Comparison of ENCODE assay signal across 12 cellular contexts in genomic region chr4:6999172-7000086, GRCh38. TPM values are rescaled to one million over a fixed set of nuclear protein-coding genes. Genes with fewer than 3 reads are reported as not detected.
A peak's percentile ranks its signal among the peaks of the same experiment; 100 is the strongest.
DNase-seq lines count a peak whose midpoint lies in the region; ATAC-seq and TF ChIP-seq lines count a peak whose summit lies in the region.
"Had no signal": no experiment of that assay in that cellular context is flagged by ENCODE, and none has a peak within 500 bp of the region (broad histone marks: within the 10 kb centered on the region; RNA-seq: fewer than 3 reads in every experiment).

No MANE protein-coding gene starts in this region.

- no peak overlapping the region for H3K9ac ChIP-seq in endodermal cell (ENCODE audit: extremely low read depth, low read length, poor library complexity, severe bottlenecking)

- H3K9me3 ChIP-seq in endodermal cell (ENCODE audit: control insufficient read depth, low read length), result no peaks in the 10 kb centered on the region
- H3K9me3 ChIP-seq: SJSA1, thyroid gland had no signal

- 95 to 97% methylated on average over 9 to 14 of the region's 14 CpGs for WGBS in endodermal cell (ENCODE audit: insufficient coverage in 1 of 2, insufficient read length in 1 of 2), 2 experiments

- H3K9me3 Mint-ChIP-seq in activated T-cell treated with anti-CD3 and anti-CD28 coated beads, Interleukin-2, amount 50 U/mL, for 24 hours, result no peaks in the 10 kb centered on the region
- no peaks in the 10 kb centered on the region for H3K9me3 Mint-ChIP-seq in T-helper 2 cell treated with Interferon-gamma antibody and Interleukin-4, amounts not matched to agents 5 μg/mL and 100 μg/mL, for 36 hours
- no peaks in the 10 kb centered on the region for H3K9me3 Mint-ChIP-seq in endodermal cell
- no peaks in the 10 kb centered on the region for H3K9me3 Mint-ChIP-seq in stimulated activated naive CD8-positive, alpha-beta T cell treated with anti-CD3 and anti-CD28 coated beads, Interleukin-15, amount 100 ng/mL, for 72 hours
- no peaks in the 10 kb centered on the region for H3K9me3 Mint-ChIP-seq in endothelial cell (ENCODE audit: unreplicated experiment)

- H3K4me1 ChIP-seq in endodermal cell (ENCODE audit: control insufficient read depth, insufficient read depth, low read length), result peaks cover 2% of the 10 kb centered on the region
- H3K4me1 ChIP-seq: SJSA1, thyroid gland had no signal

- peaks cover 9% of the 10 kb centered on the region for H3K4me1 Mint-ChIP-seq in activated T-cell treated with anti-CD3 and anti-CD28 coated beads, Interleukin-2, amount 50 U/mL, for 24 hours (ENCODE audit: low read depth)
- H3K4me1 Mint-ChIP-seq in T-helper 2 cell treated with Interferon-gamma antibody and Interleukin-4, amounts not matched to agents 5 μg/mL and 100 μg/mL, for 36 hours (ENCODE audit: low read depth), result peaks cover 23% of the 10 kb centered on the region
- H3K4me1 Mint-ChIP-seq in endodermal cell, result peaks cover 15% of the 10 kb centered on the region
- H3K4me1 Mint-ChIP-seq in stimulated activated naive CD8-positive, alpha-beta T cell treated with anti-CD3 and anti-CD28 coated beads, Interleukin-15, amount 100 ng/mL, for 72 hours, result peaks cover 11% of the 10 kb centered on the region
- no peaks in the 10 kb centered on the region for H3K4me1 Mint-ChIP-seq in endothelial cell (ENCODE audit: unreplicated experiment)

- peaks cover 92% of the 10 kb centered on the region for H3K36me3 Mint-ChIP-seq in activated T-cell treated with anti-CD3 and anti-CD28 coated beads, Interleukin-2, amount 50 U/mL, for 24 hours (ENCODE audit: low read depth)
- H3K36me3 Mint-ChIP-seq in T-helper 2 cell treated with Interferon-gamma antibody and Interleukin-4, amounts not matched to agents 5 μg/mL and 100 μg/mL, for 36 hours (ENCODE audit: low read depth), result peaks cover 61% of the 10 kb centered on the region
- peaks cover 71% of the 10 kb centered on the region for H3K36me3 Mint-ChIP-seq in endodermal cell (ENCODE audit: low read depth)
- H3K36me3 Mint-ChIP-seq in endothelial cell (ENCODE audit: low read depth, unreplicated experiment), result peaks cover 38% of the 10 kb centered on the region

- ATAC-seq in stimulated activated naive CD8-positive, alpha-beta T cell treated with anti-CD3 and anti-CD28 coated beads, Interleukin-15, amount 100 ng/mL, for 72 hours, result peak; percentile 43

- H3K27me3 ChIP-seq in endodermal cell (ENCODE audit: control insufficient read depth, insufficient read depth, low read length, poor library complexity, severe bottlenecking), result no peaks in the 10 kb centered on the region
- H3K27me3 ChIP-seq: SJSA1, thyroid gland had no signal

- H3K4me3 Mint-ChIP-seq in activated T-cell treated with anti-CD3 and anti-CD28 coated beads, Interleukin-2, amount 50 U/mL, for 24 hours, result no peak overlapping the region
- peak overlapping the region; percentile 63 for H3K4me3 Mint-ChIP-seq in T-helper 2 cell treated with Interferon-gamma antibody and Interleukin-4, amounts not matched to agents 5 μg/mL and 100 μg/mL, for 36 hours
- H3K4me3 Mint-ChIP-seq in endodermal cell (no peak overlapping the region), endothelial cell (ENCODE audit: unreplicated experiment) (no peak overlapping the region)
- no peak overlapping the region for H3K4me3 Mint-ChIP-seq in stimulated activated naive CD8-positive, alpha-beta T cell treated with anti-CD3 and anti-CD28 coated beads, Interleukin-15, amount 100 ng/mL, for 72 hours

- H3K4me3 ChIP-seq in endodermal cell (ENCODE audit: low read length), result no peak overlapping the region
- H3K4me3 ChIP-seq: SJSA1, thyroid gland had no signal

- no peak for TF ChIP-seq CTCF in endodermal cell (conservative IDR thresholded peaks at IDR 0.05)
- no peak for TF ChIP-seq CTCF in endothelial cell (IDR thresholded peaks at IDR 0.05; ENCODE audit: unreplicated experiment)

- H3K27ac Mint-ChIP-seq in activated T-cell treated with anti-CD3 and anti-CD28 coated beads, Interleukin-2, amount 50 U/mL, for 24 hours, result peak overlapping the region; percentile 45
- H3K27ac Mint-ChIP-seq in T-helper 2 cell treated with Interferon-gamma antibody and Interleukin-4, amounts not matched to agents 5 μg/mL and 100 μg/mL, for 36 hours, result peak overlapping the region; percentile 95
- H3K27ac Mint-ChIP-seq in endodermal cell (no peak overlapping the region), endothelial cell (ENCODE audit: unreplicated experiment) (no peak overlapping the region)
- peak overlapping the region; percentile 42 to 94 for H3K27ac Mint-ChIP-seq in stimulated activated naive CD8-positive, alpha-beta T cell treated with anti-CD3 and anti-CD28 coated beads, Interleukin-15, amount 100 ng/mL, for 72 hours

- H3K36me3 ChIP-seq in endodermal cell (ENCODE audit: control insufficient read depth, insufficient read depth, low read length), result peaks cover 75% of the 10 kb centered on the region
- H3K36me3 ChIP-seq: SJSA1 had no signal

- H3K27me3 Mint-ChIP-seq in activated T-cell treated with anti-CD3 and anti-CD28 coated beads, Interleukin-2, amount 50 U/mL, for 24 hours, result no peaks in the 10 kb centered on the region
- no peaks in the 10 kb centered on the region for H3K27me3 Mint-ChIP-seq in T-helper 2 cell treated with Interferon-gamma antibody and Interleukin-4, amounts not matched to agents 5 μg/mL and 100 μg/mL, for 36 hours (ENCODE audit: low read depth)
- no peaks in the 10 kb centered on the region for H3K27me3 Mint-ChIP-seq in endodermal cell (ENCODE audit: insufficient read depth)
- H3K27me3 Mint-ChIP-seq in stimulated activated naive CD8-positive, alpha-beta T cell treated with anti-CD3 and anti-CD28 coated beads, Interleukin-15, amount 100 ng/mL, for 72 hours, result no peaks in the 10 kb centered on the region
- H3K27me3 Mint-ChIP-seq in endothelial cell (ENCODE audit: unreplicated experiment), result peaks cover 7% of the 10 kb centered on the region

- DNase-seq in activated T-cell treated with anti-CD3 and anti-CD28 coated beads, Interleukin-2, amount 50 U/mL, for 24 hours, result no peak
- no peak for DNase-seq in activated T-cell treated with anti-CD3 and anti-CD28 coated beads, Interleukin-2, amount 50 U/mL, for 1 hour
- no peak for DNase-seq in T-helper 2 cell treated with Interferon-gamma antibody and Interleukin-4, amounts not matched to agents 5 μg/mL and 100 μg/mL, for 36 hours (ENCODE audit: low spot score)
- DNase-seq in endodermal cell (peak; percentile 32), DMS53 treated with DMSO at 0.1 percent for 48 hours (lab: John Stamatoyannopoulos, UW; ENCODE audit: unreplicated experiment) (no peak), NCI-H526 (lab: John Stamatoyannopoulos, UW) (no peak), endothelial cell (ENCODE audit: low spot score) (no peak)
- no peak for DNase-seq in stimulated activated naive CD8-positive, alpha-beta T cell treated with anti-CD3 and anti-CD28 coated beads, Interleukin-15, amount 100 ng/mL, for 72 hours
- DNase-seq: kidney glomerular epithelial cell, NCI-H187, thyroid gland had no signal

- no peak overlapping the region for H3K27ac ChIP-seq in endodermal cell (ENCODE audit: low read depth, low read length)
- H3K27ac ChIP-seq: SJSA1, thyroid gland had no signal

RNA-seq across cellular contexts. Expression of gene TADA2B, which starts 43.7 kb away (rescaled TPM):
- total RNA-seq in endodermal cell, result 10 to 100 TPM; 17.3 to 17.5 TPM
- 11.6 TPM for polyA plus RNA-seq in endodermal cell (2013, experiment 1 of 2)
- 10.6 TPM for polyA plus RNA-seq in endodermal cell (2013, experiment 2 of 2)
- 20.2 TPM for total RNA-seq in endothelial cell (ENCODE audit: unreplicated experiment)

Comparison
In these comparisons a context has a peak if more than half of its experiments do, and no peak if none do; other contexts are left out.
1. H3K27ac Mint-ChIP-seq: peak in activated T-cell treated with anti-CD3 and anti-CD28 coated beads, Interleukin-2, amount 50 U/mL, for 24 hours (single experiment), T-helper 2 cell treated with Interferon-gamma antibody and Interleukin-4, amounts not matched to agents 5 μg/mL and 100 μg/mL, for 36 hours (single experiment) and stimulated activated naive CD8-positive, alpha-beta T cell treated with anti-CD3 and anti-CD28 coated beads, Interleukin-15, amount 100 ng/mL, for 72 hours (2 of 2); none in endodermal cell (single experiment) and endothelial cell (single experiment).